ENCODE assay signal across 1 cellular context in the genomic region with DNA sequence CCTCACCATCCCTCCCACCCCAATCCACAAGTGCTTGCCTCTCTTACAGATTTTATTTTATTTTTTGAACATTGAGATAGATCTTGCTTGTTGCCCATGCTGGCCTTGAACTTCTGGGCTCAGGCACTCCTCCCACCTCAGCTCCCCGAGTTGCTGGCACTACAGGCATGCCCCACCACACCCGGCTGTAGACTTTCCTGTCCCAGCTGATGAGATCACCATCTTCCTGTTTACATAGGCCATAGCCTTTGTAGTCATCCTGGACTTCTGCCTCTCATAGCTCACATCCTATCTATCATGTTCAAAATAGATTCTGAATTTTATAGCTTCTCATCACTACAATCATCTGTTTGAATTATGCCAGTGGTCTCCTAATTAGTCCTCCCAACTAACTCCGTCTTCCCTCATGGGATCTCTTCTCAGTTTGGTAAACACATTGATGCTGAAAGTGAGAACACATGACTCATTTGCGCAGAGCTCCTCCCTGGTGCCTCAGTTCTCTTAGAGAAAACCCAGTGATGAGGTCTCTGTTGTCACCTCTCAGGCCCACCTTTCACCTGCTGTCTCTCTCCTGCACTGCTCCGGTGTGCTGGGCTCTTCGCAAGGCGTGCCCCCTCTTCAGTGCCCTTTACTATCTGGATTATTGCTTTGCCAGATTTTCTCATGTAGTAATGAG.
TF ChIP-seq lines count a peak whose summit lies in the region.

No MANE protein-coding gene starts in this region.

TF ChIP-seq in HepG2, 621 proteins besides CTCF, POLR2A, EP300 and RAD21 (continued from another document and continues in another):
- TF ChIP-seq MIER2 (CRISPR knock-in tag; IDR thresholded peaks at IDR 0.05) (no peak), PLRG1 (conservative IDR thresholded peaks at IDR 0.05) (no peak), KLF6 (CRISPR knock-in tag; IDR thresholded peaks at IDR 0.05) (no peak), CENPBD1 (CRISPR knock-in tag; IDR thresholded peaks at IDR 0.05; ENCODE audit: borderline replicate concordance, low read depth) (no peak), ZNF597 (CRISPR knock-in tag; IDR thresholded peaks at IDR 0.05) (no peak), KAT7 (CRISPR knock-in tag; IDR thresholded peaks at IDR 0.05; ENCODE audit: borderline replicate concordance) (no peak), USF2 (IDR thresholded peaks at IDR 0.05; ENCODE audit: low read depth, low read length) (no peak), USF2 (CRISPR knock-in tag; IDR thresholded peaks at IDR 0.05; ENCODE audit: borderline replicate concordance) (no peak), RARA (CRISPR knock-in tag; IDR thresholded peaks at IDR 0.05) (peak; percentile 69), PAF1 (CRISPR knock-in tag; IDR thresholded peaks at IDR 0.05) (no peak), RCOR2 (CRISPR knock-in tag; IDR thresholded peaks at IDR 0.05) (peak; percentile 80), SOX13 (IDR thresholded peaks at IDR 0.05) (no peak), SOX13 (CRISPR knock-in tag; conservative IDR thresholded peaks at IDR 0.05 in 1 of 2, IDR thresholded peaks at IDR 0.05 in 1 of 2) (peak in 1 of 2 experiments; percentile 23; a peak in 1 of 4 replicates), CBX5 (CRISPR knock-in tag; IDR thresholded peaks at IDR 0.05; ENCODE audit: borderline replicate concordance) (no peak), SMC3 (IDR thresholded peaks at IDR 0.05; ENCODE audit: low read length) (no peak), ELF4 (CRISPR knock-in tag; IDR thresholded peaks at IDR 0.05; ENCODE audit: borderline replicate concordance) (no peak), ZNF569 (CRISPR knock-in tag; IDR thresholded peaks at IDR 0.05; ENCODE audit: borderline replicate concordance) (no peak), GFI1 (CRISPR knock-in tag; IDR thresholded peaks at IDR 0.05; ENCODE audit: borderline replicate concordance) (no peak), ZNF672 (CRISPR knock-in tag; IDR thresholded peaks at IDR 0.05) (no peak), DNMT1 (CRISPR knock-in tag; IDR thresholded peaks at IDR 0.05) (no peak), CREB1 (IDR thresholded peaks at IDR 0.05) (no peak), CREB1 (CRISPR knock-in tag; IDR thresholded peaks at IDR 0.05) (no peak), ZFP41 (CRISPR knock-in tag; IDR thresholded peaks at IDR 0.05; ENCODE audit: borderline replicate concordance) (no peak), TEF (CRISPR knock-in tag; IDR thresholded peaks at IDR 0.05) (no peak), NONO (IDR thresholded peaks at IDR 0.05) (no peak), NONO (CRISPR knock-in tag; conservative IDR thresholded peaks at IDR 0.05) (no peak), DR1 (CRISPR knock-in tag; IDR thresholded peaks at IDR 0.05) (no peak), PAX8 (CRISPR knock-in tag; IDR thresholded peaks at IDR 0.05; ENCODE audit: borderline replicate concordance) (no peak), ZNF224 (CRISPR knock-in tag; IDR thresholded peaks at IDR 0.05) (no peak), ESRRA (CRISPR knock-in tag; IDR thresholded peaks at IDR 0.05; ENCODE audit: low read depth) (no peak), FLYWCH1 (CRISPR knock-in tag; IDR thresholded peaks at IDR 0.05) (no peak), ZNF335 (CRISPR knock-in tag; IDR thresholded peaks at IDR 0.05) (0 out of 2 replicates have a peak, but pooled peaks have one; percentile 34), FOXA3 (CRISPR knock-in tag; IDR thresholded peaks at IDR 0.05) (peak; percentile 91), ZNF331 (CRISPR knock-in tag; IDR thresholded peaks at IDR 0.05) (peak; percentile 23; the same call in 1 of the 2 replicates), RERE (CRISPR knock-in tag; IDR thresholded peaks at IDR 0.05; ENCODE audit: low read depth) (no peak), ZFP36L2 (CRISPR knock-in tag; IDR thresholded peaks at IDR 0.05) (no peak), THAP7 (CRISPR knock-in tag; IDR thresholded peaks at IDR 0.05) (no peak), ZFYVE20 (CRISPR knock-in tag; IDR thresholded peaks at IDR 0.05; ENCODE audit: borderline replicate concordance, low read depth) (no peak), ATF4 (CRISPR knock-in tag; IDR thresholded peaks at IDR 0.05) (no peak), FOSL1 (CRISPR knock-in tag; IDR thresholded peaks at IDR 0.05; ENCODE audit: borderline replicate concordance) (no peak)
- TF ChIP-seq, protein P1, sequence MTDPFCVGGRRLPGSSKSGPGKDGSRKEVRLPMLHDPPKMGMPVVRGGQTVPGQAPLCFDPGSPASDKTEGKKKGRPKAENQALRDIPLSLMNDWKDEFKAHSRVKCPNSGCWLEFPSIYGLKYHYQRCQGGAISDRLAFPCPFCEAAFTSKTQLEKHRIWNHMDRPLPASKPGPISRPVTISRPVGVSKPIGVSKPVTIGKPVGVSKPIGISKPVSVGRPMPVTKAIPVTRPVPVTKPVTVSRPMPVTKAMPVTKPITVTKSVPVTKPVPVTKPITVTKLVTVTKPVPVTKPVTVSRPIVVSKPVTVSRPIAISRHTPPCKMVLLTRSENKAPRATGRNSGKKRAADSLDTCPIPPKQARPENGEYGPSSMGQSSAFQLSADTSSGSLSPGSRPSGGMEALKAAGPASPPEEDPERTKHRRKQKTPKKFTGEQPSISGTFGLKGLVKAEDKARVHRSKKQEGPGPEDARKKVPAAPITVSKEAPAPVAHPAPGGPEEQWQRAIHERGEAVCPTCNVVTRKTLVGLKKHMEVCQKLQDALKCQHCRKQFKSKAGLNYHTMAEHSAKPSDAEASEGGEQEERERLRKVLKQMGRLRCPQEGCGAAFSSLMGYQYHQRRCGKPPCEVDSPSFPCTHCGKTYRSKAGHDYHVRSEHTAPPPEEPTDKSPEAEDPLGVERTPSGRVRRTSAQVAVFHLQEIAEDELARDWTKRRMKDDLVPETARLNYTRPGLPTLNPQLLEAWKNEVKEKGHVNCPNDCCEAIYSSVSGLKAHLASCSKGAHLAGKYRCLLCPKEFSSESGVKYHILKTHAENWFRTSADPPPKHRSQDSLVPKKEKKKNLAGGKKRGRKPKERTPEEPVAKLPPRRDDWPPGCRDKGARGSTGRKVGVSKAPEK (CRISPR knock-in tag; IDR thresholded peaks at IDR 0.05; ENCODE audit: borderline replicate concordance) = no peak
- TF ChIP-seq, protein P2, sequence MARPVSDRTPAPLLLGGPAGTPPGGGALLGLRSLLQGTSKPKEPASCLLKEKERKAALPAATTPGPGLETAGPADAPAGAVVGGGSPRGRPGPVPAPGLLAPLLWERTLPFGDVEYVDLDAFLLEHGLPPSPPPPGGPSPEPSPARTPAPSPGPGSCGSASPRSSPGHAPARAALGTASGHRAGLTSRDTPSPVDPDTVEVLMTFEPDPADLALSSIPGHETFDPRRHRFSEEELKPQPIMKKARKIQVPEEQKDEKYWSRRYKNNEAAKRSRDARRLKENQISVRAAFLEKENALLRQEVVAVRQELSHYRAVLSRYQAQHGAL (CRISPR knock-in tag; IDR thresholded peaks at IDR 0.05; ENCODE audit: not compliant biosample characterization) = no peak
- TF ChIP-seq, protein P3, sequence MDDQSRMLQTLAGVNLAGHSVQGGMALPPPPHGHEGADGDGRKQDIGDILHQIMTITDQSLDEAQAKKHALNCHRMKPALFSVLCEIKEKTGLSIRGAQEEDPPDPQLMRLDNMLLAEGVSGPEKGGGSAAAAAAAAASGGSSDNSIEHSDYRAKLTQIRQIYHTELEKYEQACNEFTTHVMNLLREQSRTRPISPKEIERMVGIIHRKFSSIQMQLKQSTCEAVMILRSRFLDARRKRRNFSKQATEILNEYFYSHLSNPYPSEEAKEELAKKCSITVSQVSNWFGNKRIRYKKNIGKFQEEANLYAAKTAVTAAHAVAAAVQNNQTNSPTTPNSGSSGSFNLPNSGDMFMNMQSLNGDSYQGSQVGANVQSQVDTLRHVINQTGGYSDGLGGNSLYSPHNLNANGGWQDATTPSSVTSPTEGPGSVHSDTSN (CRISPR knock-in tag; IDR thresholded peaks at IDR 0.05; ENCODE audit: borderline replicate concordance) = no peak
- TF ChIP-seq, protein P4, sequence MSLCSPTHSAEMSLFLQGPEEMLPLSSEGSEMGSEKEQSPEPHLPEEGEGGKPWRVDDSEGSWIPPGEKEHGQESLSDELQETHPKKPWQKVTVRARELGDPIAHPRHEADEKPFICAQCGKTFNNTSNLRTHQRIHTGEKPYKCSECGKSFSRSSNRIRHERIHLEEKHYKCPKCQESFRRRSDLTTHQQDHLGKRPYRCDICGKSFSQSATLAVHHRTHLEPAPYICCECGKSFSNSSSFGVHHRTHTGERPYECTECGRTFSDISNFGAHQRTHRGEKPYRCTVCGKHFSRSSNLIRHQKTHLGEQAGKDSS (CRISPR knock-in tag; IDR thresholded peaks at IDR 0.05; ENCODE audit: borderline replicate concordance, low read depth) = no peak
